In the genomic region with DNA sequence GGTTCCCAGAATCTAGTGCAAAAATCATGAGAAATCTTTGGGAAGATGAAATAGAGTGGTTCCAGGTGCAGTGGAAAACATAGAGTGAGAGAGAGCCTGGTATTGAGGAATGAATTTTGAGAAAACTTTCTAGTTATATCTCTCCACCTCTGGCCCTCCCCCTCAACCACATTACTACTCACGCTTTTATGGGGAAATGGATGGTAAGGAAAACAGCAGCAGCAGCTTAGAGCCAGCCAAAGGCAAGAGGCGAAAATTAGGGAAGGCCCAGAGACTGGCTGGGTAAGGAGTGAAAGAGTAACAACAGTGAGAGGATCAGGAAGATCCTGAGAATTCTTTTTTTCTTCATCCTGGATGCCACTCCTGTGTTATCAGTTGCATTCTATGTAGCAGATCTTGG, we compare ENCODE assay signal across 1 cellular context.
TF ChIP-seq lines count a peak whose summit lies in the region.

No MANE protein-coding gene starts in this region.

TF ChIP-seq in GM23338, 12 proteins besides CTCF, POLR2A, EP300 and RAD21 (continued from another document):
- TF ChIP-seq, protein P1, sequence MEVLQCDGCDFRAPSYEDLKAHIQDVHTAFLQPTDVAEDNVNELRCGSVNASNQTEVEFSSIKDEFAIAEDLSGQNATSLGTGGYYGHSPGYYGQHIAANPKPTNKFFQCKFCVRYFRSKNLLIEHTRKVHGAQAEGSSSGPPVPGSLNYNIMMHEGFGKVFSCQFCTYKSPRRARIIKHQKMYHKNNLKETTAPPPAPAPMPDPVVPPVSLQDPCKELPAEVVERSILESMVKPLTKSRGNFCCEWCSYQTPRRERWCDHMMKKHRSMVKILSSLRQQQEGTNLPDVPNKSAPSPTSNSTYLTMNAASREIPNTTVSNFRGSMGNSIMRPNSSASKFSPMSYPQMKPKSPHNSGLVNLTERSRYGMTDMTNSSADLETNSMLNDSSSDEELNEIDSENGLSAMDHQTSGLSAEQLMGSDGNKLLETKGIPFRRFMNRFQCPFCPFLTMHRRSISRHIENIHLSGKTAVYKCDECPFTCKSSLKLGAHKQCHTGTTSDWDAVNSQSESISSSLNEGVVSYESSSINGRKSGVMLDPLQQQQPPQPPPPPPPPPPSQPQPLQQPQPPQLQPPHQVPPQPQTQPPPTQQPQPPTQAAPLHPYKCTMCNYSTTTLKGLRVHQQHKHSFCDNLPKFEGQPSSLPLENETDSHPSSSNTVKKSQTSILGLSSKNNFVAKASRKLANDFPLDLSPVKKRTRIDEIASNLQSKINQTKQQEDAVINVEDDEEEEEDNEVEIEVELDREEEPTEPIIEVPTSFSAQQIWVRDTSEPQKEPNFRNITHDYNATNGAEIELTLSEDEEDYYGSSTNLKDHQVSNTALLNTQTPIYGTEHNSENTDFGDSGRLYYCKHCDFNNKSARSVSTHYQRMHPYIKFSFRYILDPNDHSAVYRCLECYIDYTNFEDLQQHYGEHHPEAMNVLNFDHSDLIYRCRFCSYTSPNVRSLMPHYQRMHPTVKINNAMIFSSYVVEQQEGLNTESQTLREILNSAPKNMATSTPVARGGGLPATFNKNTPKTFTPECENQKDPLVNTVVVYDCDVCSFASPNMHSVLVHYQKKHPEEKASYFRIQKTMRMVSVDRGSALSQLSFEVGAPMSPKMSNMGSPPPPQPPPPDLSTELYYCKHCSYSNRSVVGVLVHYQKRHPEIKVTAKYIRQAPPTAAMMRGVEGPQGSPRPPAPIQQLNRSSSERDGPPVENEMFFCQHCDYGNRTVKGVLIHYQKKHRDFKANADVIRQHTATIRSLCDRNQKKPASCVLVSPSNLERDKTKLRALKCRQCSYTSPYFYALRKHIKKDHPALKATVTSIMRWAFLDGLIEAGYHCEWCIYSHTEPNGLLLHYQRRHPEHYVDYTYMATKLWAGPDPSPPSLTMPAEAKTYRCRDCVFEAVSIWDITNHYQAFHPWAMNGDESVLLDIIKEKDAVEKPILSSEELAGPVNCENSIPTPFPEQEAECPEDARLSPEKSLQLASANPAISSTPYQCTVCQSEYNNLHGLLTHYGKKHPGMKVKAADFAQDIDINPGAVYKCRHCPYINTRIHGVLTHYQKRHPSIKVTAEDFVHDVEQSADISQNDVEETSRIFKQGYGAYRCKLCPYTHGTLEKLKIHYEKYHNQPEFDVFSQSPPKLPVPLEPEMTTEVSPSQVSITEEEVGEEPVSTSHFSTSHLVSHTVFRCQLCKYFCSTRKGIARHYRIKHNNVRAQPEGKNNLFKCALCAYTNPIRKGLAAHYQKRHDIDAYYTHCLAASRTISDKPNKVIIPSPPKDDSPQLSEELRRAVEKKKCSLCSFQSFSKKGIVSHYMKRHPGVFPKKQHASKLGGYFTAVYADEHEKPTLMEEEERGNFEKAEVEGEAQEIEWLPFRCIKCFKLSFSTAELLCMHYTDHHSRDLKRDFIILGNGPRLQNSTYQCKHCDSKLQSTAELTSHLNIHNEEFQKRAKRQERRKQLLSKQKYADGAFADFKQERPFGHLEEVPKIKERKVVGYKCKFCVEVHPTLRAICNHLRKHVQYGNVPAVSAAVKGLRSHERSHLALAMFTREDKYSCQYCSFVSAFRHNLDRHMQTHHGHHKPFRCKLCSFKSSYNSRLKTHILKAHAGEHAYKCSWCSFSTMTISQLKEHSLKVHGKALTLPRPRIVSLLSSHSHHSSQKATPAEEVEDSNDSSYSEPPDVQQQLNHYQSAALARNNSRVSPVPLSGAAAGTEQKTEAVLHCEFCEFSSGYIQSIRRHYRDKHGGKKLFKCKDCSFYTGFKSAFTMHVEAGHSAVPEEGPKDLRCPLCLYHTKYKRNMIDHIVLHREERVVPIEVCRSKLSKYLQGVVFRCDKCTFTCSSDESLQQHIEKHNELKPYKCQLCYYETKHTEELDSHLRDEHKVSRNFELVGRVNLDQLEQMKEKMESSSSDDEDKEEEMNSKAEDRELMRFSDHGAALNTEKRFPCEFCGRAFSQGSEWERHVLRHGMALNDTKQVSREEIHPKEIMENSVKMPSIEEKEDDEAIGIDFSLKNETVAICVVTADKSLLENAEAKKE (CRISPR knock-in tag; IDR thresholded peaks at IDR 0.05) = no peak
- TF ChIP-seq EZH2phosphoT487 (IDR thresholded peaks at IDR 0.05; ENCODE audit: unreplicated experiment) (no peak), POLR2AphosphoS5 (IDR thresholded peaks at IDR 0.05; ENCODE audit: low read depth) (no peak), EZH2 (IDR thresholded peaks at IDR 0.05; ENCODE audit: low read depth, unreplicated experiment) (no peak), JUNB (IDR thresholded peaks at IDR 0.05; ENCODE audit: unreplicated experiment) (no peak)
- TF ChIP-seq, protein P2, sequence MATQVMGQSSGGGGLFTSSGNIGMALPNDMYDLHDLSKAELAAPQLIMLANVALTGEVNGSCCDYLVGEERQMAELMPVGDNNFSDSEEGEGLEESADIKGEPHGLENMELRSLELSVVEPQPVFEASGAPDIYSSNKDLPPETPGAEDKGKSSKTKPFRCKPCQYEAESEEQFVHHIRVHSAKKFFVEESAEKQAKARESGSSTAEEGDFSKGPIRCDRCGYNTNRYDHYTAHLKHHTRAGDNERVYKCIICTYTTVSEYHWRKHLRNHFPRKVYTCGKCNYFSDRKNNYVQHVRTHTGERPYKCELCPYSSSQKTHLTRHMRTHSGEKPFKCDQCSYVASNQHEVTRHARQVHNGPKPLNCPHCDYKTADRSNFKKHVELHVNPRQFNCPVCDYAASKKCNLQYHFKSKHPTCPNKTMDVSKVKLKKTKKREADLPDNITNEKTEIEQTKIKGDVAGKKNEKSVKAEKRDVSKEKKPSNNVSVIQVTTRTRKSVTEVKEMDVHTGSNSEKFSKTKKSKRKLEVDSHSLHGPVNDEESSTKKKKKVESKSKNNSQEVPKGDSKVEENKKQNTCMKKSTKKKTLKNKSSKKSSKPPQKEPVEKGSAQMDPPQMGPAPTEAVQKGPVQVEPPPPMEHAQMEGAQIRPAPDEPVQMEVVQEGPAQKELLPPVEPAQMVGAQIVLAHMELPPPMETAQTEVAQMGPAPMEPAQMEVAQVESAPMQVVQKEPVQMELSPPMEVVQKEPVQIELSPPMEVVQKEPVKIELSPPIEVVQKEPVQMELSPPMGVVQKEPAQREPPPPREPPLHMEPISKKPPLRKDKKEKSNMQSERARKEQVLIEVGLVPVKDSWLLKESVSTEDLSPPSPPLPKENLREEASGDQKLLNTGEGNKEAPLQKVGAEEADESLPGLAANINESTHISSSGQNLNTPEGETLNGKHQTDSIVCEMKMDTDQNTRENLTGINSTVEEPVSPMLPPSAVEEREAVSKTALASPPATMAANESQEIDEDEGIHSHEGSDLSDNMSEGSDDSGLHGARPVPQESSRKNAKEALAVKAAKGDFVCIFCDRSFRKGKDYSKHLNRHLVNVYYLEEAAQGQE (IDR thresholded peaks at IDR 0.05; ENCODE audit: unreplicated experiment) = no peak
